In genomic region chr11:106990322-106990721, GRCh38 we compare ENCODE assay signal across 19 cellular contexts. TPM values are rescaled to one million over a fixed set of nuclear protein-coding genes. Genes with fewer than 3 reads are reported as not detected.
DNase-seq lines count a peak whose midpoint lies in the region; ATAC-seq and TF ChIP-seq lines count a peak whose summit lies in the region.
"Had no signal": no experiment of that assay in that cellular context is flagged by ENCODE, and none has a peak within 500 bp of the region (broad histone marks: within the 10 kb centered on the region; RNA-seq: fewer than 3 reads in every experiment).

No MANE protein-coding gene starts in this region.

- no peak overlapping the region for H3K27ac ChIP-seq in DND-41 (ENCODE audit: low read length)
- H3K27ac ChIP-seq in heart left ventricle: peak overlapping the region in 10 of 12 donors; percentile 3 to 72 (median 54)
- no peak overlapping the region for H3K27ac ChIP-seq in aorta (ENCODE audit: low read depth in 1 of 2, low read length in 2 of 2)
- H3K27ac ChIP-seq: colonic mucosa, tibial nerve had no signal

- TF ChIP-seq CTCF in DND-41 (IDR thresholded peaks at IDR 0.05; ENCODE audit: borderline replicate concordance, extremely low read depth, low read length, poor library complexity, severe bottlenecking): no peak
- no peak for TF ChIP-seq CTCF in WTC11 (IDR thresholded peaks at IDR 0.05)
- no peak for TF ChIP-seq CTCF in heart left ventricle (IDR thresholded peaks at IDR 0.05)
- TF ChIP-seq CTCF in MCF 10A (IDR thresholded peaks at IDR 0.05; ENCODE audit: unreplicated experiment): no peak

- H3K36me3 Mint-ChIP-seq in WTC11 (no peaks in the 10 kb centered on the region), MCF 10A (ENCODE audit: insufficient read depth, unreplicated experiment) (no peaks in the 10 kb centered on the region)
- H3K36me3 Mint-ChIP-seq: naive thymus-derived CD4-positive, alpha-beta T cell had no signal

- no peak for TF ChIP-seq POLR2A in heart left ventricle (IDR thresholded peaks at IDR 0.05)

- H3K36me3 ChIP-seq in DND-41 (ENCODE audit: insufficient read depth, low read length) (no peaks in the 10 kb centered on the region), heart left ventricle (no peaks in the 10 kb centered on the region), aorta (ENCODE audit: control insufficient read depth in 1 of 2, insufficient read depth in 2 of 2, low read length in 1 of 2) (no peaks in the 10 kb centered on the region)
- H3K36me3 ChIP-seq: colonic mucosa, esophagus squamous epithelium, tibial nerve had no signal

- H3K27me3 Mint-ChIP-seq in WTC11 (ENCODE audit: low read depth) (no peaks in the 10 kb centered on the region; the same call in 1 of the 2 replicates), MCF 10A (ENCODE audit: insufficient read depth, unreplicated experiment) (no peaks in the 10 kb centered on the region)
- H3K27me3 Mint-ChIP-seq: activated CD4-positive, alpha-beta memory T cell treated with anti-CD3 and anti-CD28 coated beads, Interleukin-2, amount 10 ng/mL, durations not matched to agents 7 days and 5 days; naive thymus-derived CD4-positive, alpha-beta T cell had no signal

- H4K20me1 ChIP-seq in DND-41 (ENCODE audit: insufficient read depth, low read length): no peaks in the 10 kb centered on the region

- H3K9me3 Mint-ChIP-seq in WTC11: no peaks in the 10 kb centered on the region
- H3K9me3 Mint-ChIP-seq in MCF 10A (ENCODE audit: unreplicated experiment): no peaks in the 10 kb centered on the region

- no peak overlapping the region for H3K4me2 ChIP-seq in DND-41 (ENCODE audit: insufficient read depth, low read length)

- 71 to 77% (median 72%) methylated on average over 10 of the region's 10 CpGs for WGBS in heart left ventricle, 4 donors
- WGBS in aorta, 2 donors: 91 to 93% methylated on average over 10 of the region's 10 CpGs

- H3K9me3 ChIP-seq in DND-41 (ENCODE audit: insufficient read depth, low read length, severe bottlenecking): no peaks in the 10 kb centered on the region
- H3K9me3 ChIP-seq in heart left ventricle: no peaks in the 10 kb centered on the region
- H3K9me3 ChIP-seq in aorta (ENCODE audit: control insufficient read depth, low read length): peaks cover 1% of the 10 kb centered on the region
- H3K9me3 ChIP-seq: colonic mucosa, esophagus squamous epithelium, tibial nerve had no signal

- H3K9ac ChIP-seq in DND-41 (ENCODE audit: low read depth, low read length): no peak overlapping the region

- POLR2A ChIA-PET in WTC11 (lab: Charles Lee): no interaction called here
- POLR2A ChIA-PET in MCF 10A (lab: Yijun Ruan, JAX): no interaction called here

- H3K27ac Mint-ChIP-seq in WTC11 (no peak overlapping the region), MCF 10A (ENCODE audit: low read depth, unreplicated experiment) (no peak overlapping the region)
- H3K27ac Mint-ChIP-seq: activated CD4-positive, alpha-beta memory T cell treated with anti-CD3 and anti-CD28 coated beads, Interleukin-2, amount 10 ng/mL, durations not matched to agents 7 days and 5 days; naive thymus-derived CD4-positive, alpha-beta T cell had no signal

- BruUV-seq in MCF 10A (replicated peaks; lab: Mats Ljungman, UMichigan): no TSS peak

- H3K4me3 ChIP-seq in DND-41 (ENCODE audit: low read depth in 1 of 2, low read length in 2 of 2): no peak overlapping the region
- no peak overlapping the region for H3K4me3 ChIP-seq in heart left ventricle
- H3K4me3 ChIP-seq in aorta (ENCODE audit: low read length in 2 of 2): no peak overlapping the region
- H3K4me3 ChIP-seq: colonic mucosa, esophagus squamous epithelium, tibial nerve had no signal

- 0 out of 3 replicates have a peak, but pooled peaks have one; percentile 30 for ATAC-seq in DND-41 (ENCODE audit: insufficient read depth, low read depth)
- ATAC-seq in WTC11: no peak
- ATAC-seq in heart left ventricle: peak; percentile 83 to 90 (median 84)
- ATAC-seq in aorta (ENCODE audit: low FRiP score): no peak
- ATAC-seq: naive thymus-derived CD4-positive, alpha-beta T cell; sciatic nerve had no signal

- CTCF ChIA-PET in WTC11 (lab: Charles Lee): no interaction called here
- CTCF ChIA-PET in MCF 10A (lab: Yijun Ruan, JAX): interaction anchor here (0.6 to 0.7 kb wide), 2 partner anchors 558 to 670 kb away, joined by 3 to 4 read pairs; no protein-coding TSS in a partner anchor

- DNase-seq in DND-41 (no peak), WTC11 (ENCODE audit: low spot score) (peak; percentile 8), heart left ventricle (peak; percentile 53 to 77 (median 70)), retina (peak; percentile 52), activated gamma-delta T cell treated with Interleukin-2 at 50 U/mL for 16 hours (no peak), COLO668 (lab: John Stamatoyannopoulos, UW; ENCODE audit: unreplicated experiment) (no peak), MCF 10A (ENCODE audit: unreplicated experiment) (no peak), aorta (no peak)
- DNase-seq: activated CD4-positive, alpha-beta memory T cell treated with anti-CD3 and anti-CD28 coated beads, Interleukin-2, amount 10 ng/mL, durations not matched to agents 7 days and 5 days; AML-193; amniotic stem cell; colonic mucosa; DMS153; esophagus squamous epithelium; MM.1S; naive thymus-derived CD4-positive, alpha-beta T cell; stimulated activated CD4-positive, alpha-beta T cell treated with anti-CD3 and anti-CD28 coated beads, Interleukin-4, amount 100 ng/mL, for 24 hours had no signal

- peaks cover 14% of the 10 kb centered on the region for H3K4me1 ChIP-seq in DND-41 (ENCODE audit: insufficient read depth, low read length)
- peaks cover 0 to 29% (median 1%) of the 10 kb centered on the region in 12 donors for H3K4me1 ChIP-seq in heart left ventricle
- H3K4me1 ChIP-seq in aorta (ENCODE audit: control insufficient read depth in 1 of 2, insufficient read depth in 2 of 2, low read length in 2 of 2): no peaks in the 10 kb centered on the region
- H3K4me1 ChIP-seq: colonic mucosa, tibial nerve had no signal

- intact Hi-C loops in heart left ventricle (cut with DNase I): no loop called here
- intact Hi-C loops in MCF 10A (cut with micrococcal nuclease): no loop called here
- intact Hi-C loops in aorta (cut with DNase I): no loop called here

- H3K27me3 ChIP-seq in DND-41 (ENCODE audit: insufficient read depth, low read length, poor library complexity) (no peaks in the 10 kb centered on the region), heart left ventricle (no peaks in the 10 kb centered on the region), aorta (ENCODE audit: control insufficient read depth in 1 of 2, insufficient read depth in 2 of 2, low read length in 1 of 2) (no peaks in the 10 kb centered on the region)
- H3K27me3 ChIP-seq: colonic mucosa, esophagus squamous epithelium, tibial nerve had no signal

- H3K4me3 Mint-ChIP-seq in WTC11 (no peak overlapping the region), MCF 10A (ENCODE audit: unreplicated experiment) (no peak overlapping the region)
- H3K4me3 Mint-ChIP-seq: activated CD4-positive, alpha-beta memory T cell treated with anti-CD3 and anti-CD28 coated beads, Interleukin-2, amount 10 ng/mL, durations not matched to agents 7 days and 5 days; naive thymus-derived CD4-positive, alpha-beta T cell had no signal

- no peaks in the 10 kb centered on the region for H3K4me1 Mint-ChIP-seq in WTC11
- H3K4me1 Mint-ChIP-seq in MCF 10A (ENCODE audit: insufficient read depth, unreplicated experiment): peaks cover 37% of the 10 kb centered on the region
- H3K4me1 Mint-ChIP-seq: activated CD4-positive, alpha-beta memory T cell treated with anti-CD3 and anti-CD28 coated beads, Interleukin-2, amount 10 ng/mL, durations not matched to agents 7 days and 5 days; naive thymus-derived CD4-positive, alpha-beta T cell had no signal

- H2AFZ ChIP-seq in DND-41 (ENCODE audit: low read depth, low read length): peak overlapping the region; percentile 36; the same call in 1 of the 2 replicates

- no peaks in the 10 kb centered on the region for H3K79me2 ChIP-seq in DND-41 (ENCODE audit: insufficient read depth, low read length)

TF ChIP-seq in WTC11, 78 proteins besides CTCF, POLR2A, EP300 and RAD21:
- TF ChIP-seq ZNF219 (CRISPR knock-in tag; IDR thresholded peaks at IDR 0.05; ENCODE audit: borderline replicate concordance): no peak
- TF ChIP-seq, protein P1, sequence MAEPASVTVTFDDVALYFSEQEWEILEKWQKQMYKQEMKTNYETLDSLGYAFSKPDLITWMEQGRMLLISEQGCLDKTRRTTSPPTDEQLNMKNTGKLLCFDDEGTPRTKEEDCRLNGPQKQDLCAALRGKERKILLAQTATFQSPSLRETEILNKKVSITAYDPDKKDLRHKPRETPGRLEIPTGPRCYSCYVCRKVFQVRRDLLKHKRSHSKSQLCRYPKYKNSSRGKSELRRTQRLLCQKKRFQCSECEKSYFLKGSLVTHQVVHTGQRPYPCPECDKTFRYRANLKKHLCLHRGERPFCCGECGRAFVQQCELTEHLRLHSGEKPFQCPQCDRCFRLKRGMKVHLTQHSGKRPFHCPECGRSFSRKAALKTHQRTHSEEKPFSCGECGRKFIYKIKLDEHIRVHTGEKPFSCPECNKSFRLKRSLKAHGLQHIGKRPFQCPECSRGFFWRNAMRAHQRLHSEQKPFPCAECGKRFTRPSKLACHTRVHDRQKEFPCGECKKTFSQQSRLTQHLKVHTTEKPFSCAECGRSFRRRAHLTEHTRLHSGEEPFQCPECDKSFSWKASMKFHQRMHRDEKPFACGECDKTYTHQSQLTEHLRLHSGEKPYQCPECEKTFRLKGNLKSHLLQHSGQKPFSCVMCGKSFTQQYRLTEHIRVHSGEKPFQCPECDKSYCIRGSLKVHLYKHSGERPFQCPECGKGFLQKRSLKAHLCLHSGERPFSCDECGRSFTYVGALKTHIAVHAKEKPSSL (CRISPR knock-in tag; conservative IDR thresholded peaks at IDR 0.05): no peak

RNA-seq across cellular contexts. Expression of gene GUCY1A2, which starts 28.0 kb away (rescaled TPM):
- total RNA-seq in WTC11 (2021) (0.71 to 0.90 TPM (median 0.76 TPM) in 3 replicates), heart left ventricle (10 to 100 TPM in 6 of 9 donors, 1 to 10 TPM in 3; 7.8 to 14.1 (median 10.9) TPM), MCF 10A (2022) (0.09 and 0.12 TPM in 2 replicates), aorta (10 to 100 TPM in 1 of 2 donors, 1 to 10 TPM in 1; 7.5 to 37.9 TPM)
- polyA plus RNA-seq in heart left ventricle (1 to 10 TPM in 1 of 2 donors, under 1 TPM in 1; 0.93 to 1.2 TPM), aorta (1 to 10 TPM in 1 of 2 donors, under 1 TPM in 1; 0.75 to 1.2 TPM)
- total RNA-seq: activated CD4-positive, alpha-beta memory T cell treated with anti-CD3 and anti-CD28 coated beads, Interleukin-2, amount 10 ng/mL, durations not matched to agents 7 days and 5 days had no signal
- polyA plus RNA-seq: naive thymus-derived CD4-positive, alpha-beta T cell had no signal

Comparison
In these comparisons a context has a peak if more than half of its experiments do, and no peak if none do; other contexts are left out.
1. ATAC-seq: peak in DND-41 (single experiment) and heart left ventricle (4 of 4); none in WTC11 (single experiment) and aorta (single experiment).
2. DNase-seq: peak in WTC11 (single experiment), heart left ventricle (5 of 5) and retina (single experiment); none in DND-41 (single experiment), activated gamma-delta T cell treated with Interleukin-2 at 50 U/mL for 16 hours (single experiment), COLO668 (single experiment), MCF 10A (single experiment) and aorta (0 of 2).
3. H3K27ac ChIP-seq: peak in heart left ventricle (10 of 12); none in DND-41 (single experiment) and aorta (0 of 2).